In the genomic region with DNA sequence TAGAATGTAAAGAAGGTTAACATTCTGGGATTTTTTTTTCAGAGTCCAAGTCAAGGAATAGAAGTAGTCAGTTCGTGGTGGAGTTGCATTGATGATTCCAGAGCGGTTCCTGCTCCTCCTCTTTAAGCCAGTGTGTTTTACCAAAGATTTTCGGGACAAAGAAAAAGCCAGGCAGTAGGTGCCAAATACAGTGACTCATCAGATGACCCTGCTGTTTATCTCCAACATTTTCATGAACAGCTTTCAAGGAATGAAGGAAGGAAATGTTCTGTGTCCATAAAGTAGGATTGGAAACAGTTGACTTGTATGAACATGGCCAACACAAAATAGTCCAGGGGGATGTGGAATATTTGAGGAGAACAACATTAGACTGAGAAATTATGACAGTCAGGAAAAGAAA, we compare ENCODE assay signal across 22 cellular contexts.
DNase-seq lines count a peak whose midpoint lies in the region; ATAC-seq and TF ChIP-seq lines count a peak whose summit lies in the region.
"Had no signal": no experiment of that assay in that cellular context is flagged by ENCODE, and none has a peak within 500 bp of the region (broad histone marks: within the 10 kb centered on the region; RNA-seq: fewer than 3 reads in every experiment).

No MANE protein-coding gene starts in this region.

- no peak for ATAC-seq in activated CD4-positive, CD25-positive, alpha-beta regulatory T cell treated with anti-CD3 and anti-CD28 coated beads, Interleukin-2, amount 50 U/mL, for 24 hours
- ATAC-seq: gastrocnemius medialis, GM23338, left ventricle myocardium superior, pancreas had no signal

- DNase-seq in DMS 273 (lab: John Stamatoyannopoulos, UW; ENCODE audit: unreplicated experiment) (peak; percentile 11), DMS 273 treated with DMSO at 0.1 percent for 48 hours (lab: John Stamatoyannopoulos, UW) (no peak), amniotic epithelial cell (ENCODE audit: low read depth) (peak; percentile 19), fibroblast of the aortic adventitia (ENCODE audit: low read depth) (peak; percentile 90), NCI-H146 (lab: John Stamatoyannopoulos, UW) (no peak), NCI-H774 (lab: John Stamatoyannopoulos, UW) (no peak)
- DNase-seq in effector CD4-positive, alpha-beta T cell: no peak
- DNase-seq: activated CD4-positive, alpha-beta T cell treated with anti-CD3 and anti-CD28 coated beads for 1 hour; activated naive CD4-positive, alpha-beta T cell treated with Interleukin-2 at 50 U/mL for 16 hours; CD8-positive, alpha-beta memory T cell; effector memory CD4-positive, alpha-beta T cell; gastrocnemius medialis; left ventricle myocardium superior; NCI-H1694; NCI-H510A treated with DMSO at 0.1 percent for 48 hours; pancreas; T-helper 9 cell; tibial artery had no signal

- peak overlapping the region; percentile 10 for H3K4me3 ChIP-seq in fibroblast of the aortic adventitia (ENCODE audit: low read depth, low read length)
- H3K4me3 ChIP-seq: cardiac muscle cell, gastrocnemius medialis, GM23338, pancreas, skin epidermis, tibial artery had no signal

- TF ChIP-seq CTCF in fibroblast of the aortic adventitia (IDR thresholded peaks at IDR 0.05; ENCODE audit: insufficient read depth, low read length): no peak

Comparison
In these comparisons a context has a peak if more than half of its experiments do, and no peak if none do; other contexts are left out.
1. DNase-seq: peak in DMS 273 (single experiment), amniotic epithelial cell (single experiment) and fibroblast of the aortic adventitia (single experiment); none in DMS 273 treated with DMSO at 0.1 percent for 48 hours (single experiment), NCI-H146 (single experiment), effector CD4-positive, alpha-beta T cell (single experiment) and NCI-H774 (single experiment).